23 cellular contexts compared by ENCODE assay signal in the genomic region with DNA sequence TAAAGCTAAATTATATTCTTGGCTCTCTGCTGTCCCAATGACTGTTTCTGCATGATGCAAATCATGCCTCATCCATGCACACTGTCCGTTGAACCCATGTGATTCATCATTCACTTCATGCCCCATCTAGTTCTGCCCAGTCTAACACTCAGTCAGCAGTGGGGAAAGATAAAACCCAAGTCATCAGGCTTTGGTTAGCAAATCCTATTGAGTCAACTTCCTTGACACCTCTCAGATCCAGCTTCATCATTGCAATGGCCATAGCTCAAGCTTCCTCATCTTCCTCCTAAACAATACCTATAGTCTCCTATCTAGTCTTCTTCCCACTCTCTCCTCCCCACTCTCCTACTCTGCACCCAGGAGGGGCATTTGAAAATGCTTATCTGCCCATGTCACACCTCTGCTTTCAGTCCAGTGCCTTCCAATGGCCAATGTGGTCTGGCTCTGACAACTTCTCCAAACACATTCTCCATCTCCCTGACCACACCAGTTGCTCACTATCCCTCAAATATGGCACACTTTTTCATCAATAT.
DNase-seq lines count a peak whose midpoint lies in the region; ATAC-seq, FAIRE-seq and TF ChIP-seq lines count a peak whose summit lies in the region.
"Had no signal": no experiment of that assay in that cellular context is flagged by ENCODE, and none has a peak within 500 bp of the region (broad histone marks: within the 10 kb centered on the region; RNA-seq: fewer than 3 reads in every experiment).

No MANE protein-coding gene starts in this region.

- no peak overlapping the region for H3K27ac Mint-ChIP-seq in MCF 10A (ENCODE audit: low read depth, unreplicated experiment)
- H3K27ac Mint-ChIP-seq: activated CD4-positive, alpha-beta T cell treated with anti-CD3 and anti-CD28 coated beads, Interleukin-2, amount 10 ng/mL, durations not matched to agents 24 days and 14 days; effector memory CD8-positive, alpha-beta T cell; IgD-negative memory B cell; neural progenitor cell; stimulated activated effector memory CD8-positive, alpha-beta T cell treated with anti-CD3 and anti-CD28 coated beads, Interleukin-12 subunit alpha, Interleukin-12 subunit beta, amount 100 ng/mL, for 72 hours had no signal

- H3K4me3 ChIP-seq in breast epithelium (no peak overlapping the region), RWPE2 (ENCODE audit: severe bottlenecking) (no peak overlapping the region), fibroblast of pulmonary artery (replicated peaks; ENCODE audit: low read depth, low read length) (no peak overlapping the region)
- H3K4me3 ChIP-seq: gastrocnemius medialis, left lung, neural progenitor cell had no signal

- DNase-seq in MCF 10A (ENCODE audit: unreplicated experiment) (peak; percentile 55), breast epithelium (ENCODE audit: low spot score in 2 of 2) (no peak), RWPE2 (ENCODE audit: low spot score) (no peak), fibroblast of pulmonary artery (ENCODE audit: low read depth) (peak; percentile 46), NCI-H1930 (lab: John Stamatoyannopoulos, UW) (no peak), SIG-M5 treated with dmso at 0.1 percent for 504 hours (lab: John Stamatoyannopoulos, UW; ENCODE audit: unreplicated experiment) (no peak), HTR-8/SVneo (ENCODE audit: insufficient read length, low spot score) (no peak)
- DNase-seq in activated CD8-positive, alpha-beta memory T cell treated with anti-CD3 and anti-CD28 coated beads, Interleukin-2, amount 50 U/mL, for 48 hours, result no peak
- DNase-seq: 8988T; activated CD4-positive, alpha-beta T cell treated with anti-CD3 and anti-CD28 coated beads, Interleukin-2, amount 10 ng/mL, durations not matched to agents 24 days and 14 days; cerebellar nuclear complex; effector memory CD8-positive, alpha-beta T cell; gastrocnemius medialis; left lung; NCI-H2081 treated with DMSO at 0.1 percent for 48 hours; NCI-H524 treated with DMSO at 0.1 percent for 48 hours; PC-3; SK-N-SH; T1000 had no signal

- POLR2A ChIA-PET in MCF 10A (lab: Yijun Ruan, JAX), result interaction anchor here (0.7 kb wide), 1 partner anchor 212 kb away, joined by 3 read pairs; no protein-coding TSS in a partner anchor

- no peak for TF ChIP-seq CTCF in MCF 10A (IDR thresholded peaks at IDR 0.05; ENCODE audit: unreplicated experiment)
- TF ChIP-seq CTCF in breast epithelium (IDR thresholded peaks at IDR 0.05), result no peak
- no peak for TF ChIP-seq CTCF in RWPE2 (IDR thresholded peaks at IDR 0.05; ENCODE audit: poor library complexity, severe bottlenecking)
- no peak for TF ChIP-seq CTCF in fibroblast of pulmonary artery (IDR thresholded peaks at IDR 0.05; ENCODE audit: low read length, missing control alignments)

- CTCF ChIA-PET in MCF 10A (lab: Yijun Ruan, JAX), result interaction anchor here (0.6 to 1.0 kb wide), 2 partner anchors 240 to 827 kb away, joined by 3 read pairs; no protein-coding TSS in a partner anchor

- H3K27me3 Mint-ChIP-seq in MCF 10A (ENCODE audit: insufficient read depth, unreplicated experiment), result no peaks in the 10 kb centered on the region
- H3K27me3 Mint-ChIP-seq: activated CD4-positive, alpha-beta T cell treated with anti-CD3 and anti-CD28 coated beads, Interleukin-2, amount 10 ng/mL, durations not matched to agents 24 days and 14 days; effector memory CD8-positive, alpha-beta T cell; IgD-negative memory B cell had no signal

- H3K27me3 ChIP-seq in breast epithelium, result no peaks in the 10 kb centered on the region
- no peaks in the 10 kb centered on the region for H3K27me3 ChIP-seq in RWPE2 (ENCODE audit: insufficient read depth, poor library complexity, severe bottlenecking)
- H3K27me3 ChIP-seq: gastrocnemius medialis, left lung, neural progenitor cell had no signal

- peaks cover 9% of the 10 kb centered on the region for H3K4me1 Mint-ChIP-seq in MCF 10A (ENCODE audit: insufficient read depth, unreplicated experiment)
- H3K4me1 Mint-ChIP-seq: activated CD4-positive, alpha-beta T cell treated with anti-CD3 and anti-CD28 coated beads, Interleukin-2, amount 10 ng/mL, durations not matched to agents 24 days and 14 days; IgD-negative memory B cell; neural progenitor cell; stimulated activated effector memory CD8-positive, alpha-beta T cell treated with anti-CD3 and anti-CD28 coated beads, Interleukin-12 subunit alpha, Interleukin-12 subunit beta, amount 100 ng/mL, for 72 hours had no signal

- no peaks in the 10 kb centered on the region for H3K9me3 ChIP-seq in breast epithelium
- H3K9me3 ChIP-seq in RWPE2 (ENCODE audit: severe bottlenecking), result no peaks in the 10 kb centered on the region
- H3K9me3 ChIP-seq: gastrocnemius medialis, left lung, SK-N-SH had no signal

- no peaks in the 10 kb centered on the region for H3K4me1 ChIP-seq in breast epithelium
- no peaks in the 10 kb centered on the region for H3K4me1 ChIP-seq in RWPE2 (ENCODE audit: insufficient read depth, poor library complexity, severe bottlenecking)
- H3K4me1 ChIP-seq: gastrocnemius medialis, left lung, neural progenitor cell had no signal

- H3K36me3 ChIP-seq in breast epithelium (no peaks in the 10 kb centered on the region), RWPE2 (ENCODE audit: low read depth) (no peaks in the 10 kb centered on the region)
- H3K36me3 ChIP-seq: left lung, neural progenitor cell had no signal

- no TSS peak for BruUV-seq in MCF 10A (replicated peaks; lab: Mats Ljungman, UMichigan)

- H3K4me3 Mint-ChIP-seq in MCF 10A (ENCODE audit: unreplicated experiment), result no peak overlapping the region
- H3K4me3 Mint-ChIP-seq: activated CD4-positive, alpha-beta T cell treated with anti-CD3 and anti-CD28 coated beads, Interleukin-2, amount 10 ng/mL, durations not matched to agents 24 days and 14 days; effector memory CD8-positive, alpha-beta T cell; IgD-negative memory B cell; neural progenitor cell; stimulated activated effector memory CD8-positive, alpha-beta T cell treated with anti-CD3 and anti-CD28 coated beads, Interleukin-12 subunit alpha, Interleukin-12 subunit beta, amount 100 ng/mL, for 72 hours had no signal

- no peak for FAIRE-seq in HTR-8/SVneo (lab: Jason Lieb, UNC)

- no peak overlapping the region for H3K27ac ChIP-seq in breast epithelium
- no peak overlapping the region for H3K27ac ChIP-seq in RWPE2 (ENCODE audit: poor library complexity, severe bottlenecking)
- H3K27ac ChIP-seq: C4-2B, gastrocnemius medialis, left lung, neural progenitor cell had no signal

- no peak for TF ChIP-seq POLR2A in breast epithelium (IDR thresholded peaks at IDR 0.05)

- intact Hi-C loops in MCF 10A (cut with micrococcal nuclease), result loop anchor here (1.0 kb wide), 1 partner anchor 128 kb away; no protein-coding TSS in a partner anchor
- intact Hi-C loops in breast epithelium (cut with DNase I; ENCODE audit: low total_unique reads), result no loop called here

- peaks cover 6% of the 10 kb centered on the region for H3K36me3 Mint-ChIP-seq in MCF 10A (ENCODE audit: insufficient read depth, unreplicated experiment)
- H3K36me3 Mint-ChIP-seq: stimulated activated effector memory CD8-positive, alpha-beta T cell treated with anti-CD3 and anti-CD28 coated beads, Interleukin-12 subunit alpha, Interleukin-12 subunit beta, amount 100 ng/mL, for 72 hours had no signal

- ATAC-seq in RWPE2 (ENCODE audit: low read depth), result peak; percentile 79; the same call in 2 of the 3 replicates
- ATAC-seq: effector memory CD8-positive, alpha-beta T cell; gastrocnemius medialis; left lung; PC-3; stimulated activated effector memory CD8-positive, alpha-beta T cell treated with anti-CD3 and anti-CD28 coated beads, Interleukin-12 subunit alpha, Interleukin-12 subunit beta, amount 100 ng/mL, for 72 hours had no signal

- no peaks in the 10 kb centered on the region for H3K9me3 Mint-ChIP-seq in MCF 10A (ENCODE audit: unreplicated experiment)
- H3K9me3 Mint-ChIP-seq: activated CD4-positive, alpha-beta T cell treated with anti-CD3 and anti-CD28 coated beads, Interleukin-2, amount 10 ng/mL, durations not matched to agents 24 days and 14 days; effector memory CD8-positive, alpha-beta T cell; IgD-negative memory B cell; neural progenitor cell; stimulated activated effector memory CD8-positive, alpha-beta T cell treated with anti-CD3 and anti-CD28 coated beads, Interleukin-12 subunit alpha, Interleukin-12 subunit beta, amount 100 ng/mL, for 72 hours had no signal

Comparison
In these comparisons a context has a peak if more than half of its experiments do, and no peak if none do; other contexts are left out.
1. DNase-seq: peak in MCF 10A (single experiment) and fibroblast of pulmonary artery (single experiment); none in breast epithelium (0 of 2), RWPE2 (single experiment), NCI-H1930 (0 of 2), SIG-M5 treated with dmso at 0.1 percent for 504 hours (single experiment), HTR-8/SVneo (single experiment) and activated CD8-positive, alpha-beta memory T cell treated with anti-CD3 and anti-CD28 coated beads, Interleukin-2, amount 50 U/mL, for 48 hours (single experiment).